Comparison of ENCODE assay signal across 1 cellular context in the genomic region with DNA sequence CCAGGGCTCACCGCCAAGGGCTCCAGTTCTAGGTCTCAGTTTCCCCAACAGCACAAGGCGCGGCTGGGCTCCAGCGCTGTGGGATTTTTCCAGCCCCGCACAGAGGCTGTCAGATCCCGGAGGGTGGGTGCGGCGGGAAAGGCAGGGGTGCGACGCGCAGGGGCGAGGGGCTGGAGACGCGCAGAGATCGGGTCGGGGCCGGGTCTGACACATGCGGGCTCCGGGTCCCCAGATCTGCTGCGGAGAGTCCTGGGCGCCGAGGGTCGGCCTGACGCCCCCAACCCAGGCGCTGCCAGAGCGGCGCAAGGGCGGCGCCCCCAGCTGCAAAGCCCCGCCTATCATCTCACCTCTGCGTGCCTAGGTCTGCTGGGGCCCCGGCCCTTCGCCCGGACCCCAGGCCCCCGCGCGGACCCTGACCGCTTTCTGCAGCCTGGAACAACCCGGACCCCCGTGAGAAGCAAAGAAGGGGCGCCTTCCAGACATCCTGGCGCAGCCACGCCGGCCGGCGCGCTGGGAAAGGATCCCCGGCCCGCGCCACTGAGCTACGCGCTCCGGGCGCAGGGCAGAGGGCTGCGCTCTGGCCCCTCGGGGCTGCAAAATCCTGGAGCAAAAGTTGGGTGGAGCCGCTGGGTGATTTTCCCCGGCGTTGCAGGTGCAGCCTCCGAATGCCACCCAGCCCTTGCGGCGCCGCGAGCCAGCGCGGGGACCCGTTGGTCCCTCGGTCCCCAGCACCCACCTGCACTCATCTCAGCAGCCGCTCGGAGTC.
TF ChIP-seq lines count a peak whose summit lies in the region.

No MANE protein-coding gene starts in this region.

TF ChIP-seq in endothelial cell of umbilical vein, 7 proteins besides CTCF, POLR2A, EP300 and RAD21:
- TF ChIP-seq EZH2 (IDR thresholded peaks at IDR 0.05; ENCODE audit: borderline replicate concordance, low read depth, low read length, severe bottlenecking) (peak; percentile 91), FOS (IDR thresholded peaks at IDR 0.05; ENCODE audit: borderline replicate concordance, insufficient read depth, low read length) (no peak)
